Comparison of ENCODE assay signal across 28 cellular contexts in genomic region chr5:112973036-112973435, GRCh38.
"Had no signal": no experiment of that assay in that cellular context is flagged by ENCODE, and none has a peak within 500 bp of the region (broad histone marks: within the 10 kb centered on the region; RNA-seq: fewer than 3 reads in every experiment).

No MANE protein-coding gene starts in this region.

- H3K36me3 ChIP-seq: left lung, lower lobe of right lung, neutrophil, right atrium auricular region, right lobe of liver, suprapubic skin, thoracic aorta, tibial artery, upper lobe of right lung had no signal

- ATAC-seq: left cardiac atrium; left lung; lower lobe of right lung; naive thymus-derived CD8-positive, alpha-beta T cell; psoas muscle; right lobe of liver; stimulated activated effector memory CD8-positive, alpha-beta T cell treated with anti-CD3 and anti-CD28 coated beads, Interleukin-12 subunit alpha, Interleukin-12 subunit beta, amount 100 ng/mL, for 72 hours; upper lobe of right lung had no signal

- H3K4me3 ChIP-seq: left lung, lower lobe of right lung, psoas muscle, right atrium auricular region, right lobe of liver, suprapubic skin, thoracic aorta, tibial artery, upper lobe of right lung had no signal

- DNase-seq: hypothalamus; immature natural killer cell; kidney; left cardiac atrium; left lung; lower lobe of right lung; mammary epithelial cell; mesenchymal stem cell; naive thymus-derived CD8-positive, alpha-beta T cell; occipital lobe; psoas muscle; right lobe of liver; stimulated activated CD4-positive, alpha-beta T cell treated with anti-CD3 and anti-CD28 coated beads, Interleukin-12 subunit alpha, Interleukin-12 subunit beta, amount 100 ng/mL, for 4 hours; stimulated activated CD4-positive, alpha-beta T cell treated with anti-CD3 and anti-CD28 coated beads, Interleukin-15, amount 100 ng/mL, for 24 hours; stimulated activated CD4-positive, alpha-beta T cell treated with anti-CD3 and anti-CD28 coated beads, Interleukin-2, amount 100 ng/mL, for 24 hours; stimulated activated CD4-positive, alpha-beta T cell treated with anti-CD3 and anti-CD28 coated beads, Interleukin-4, amount 100 ng/mL, for 24 hours; stimulated activated naive CD4-positive, alpha-beta T cell; tibial artery; trophoblast cell; upper lobe of right lung had no signal

- H3K27ac ChIP-seq: left lung, lower lobe of right lung, neutrophil, parathyroid adenoma, psoas muscle, right atrium auricular region, right lobe of liver, suprapubic skin, thoracic aorta, tibial artery, upper lobe of right lung had no signal

- H3K9me3 ChIP-seq: left lung, lower lobe of right lung, neutrophil, psoas muscle, right atrium auricular region, right lobe of liver, suprapubic skin, thoracic aorta, tibial artery, upper lobe of right lung had no signal

- FAIRE-seq: islet of Langerhans, kidney, urothelium cell line had no signal

- H3K27me3 ChIP-seq: left lung, neutrophil, right atrium auricular region, right lobe of liver, suprapubic skin, tibial artery, upper lobe of right lung had no signal
